8 cellular contexts compared by ENCODE assay signal in genomic region chr5:6713274-6714181, GRCh38. TPM values are rescaled to one million over a fixed set of nuclear protein-coding genes. Genes with fewer than 3 reads are reported as not detected.
DNase-seq lines count a peak whose midpoint lies in the region; ATAC-seq and TF ChIP-seq lines count a peak whose summit lies in the region.

TENT4A (plus strand) TSS chr5:6713432; CDS start chr5:6713984, 552 bp downstream.

- no peaks in the 10 kb centered on the region for H3K27me3 Mint-ChIP-seq in activated T-helper 17 cell treated with anti-CD3 and anti-CD28 coated beads, Interleukin-2, amount 50 U/mL, for 72 hours

- TF ChIP-seq CTCF in omental fat pad (IDR thresholded peaks at IDR 0.05): no peak

- H3K36me3 Mint-ChIP-seq in activated T-helper 17 cell treated with anti-CD3 and anti-CD28 coated beads, Interleukin-2, amount 50 U/mL, for 72 hours (ENCODE audit: low read depth): peaks cover 38% of the 10 kb centered on the region

- H3K4me2 ChIP-seq in BLaER1 treated with 17β-estradiol and CSF1 and Interleukin-3, amounts not matched to agents 10 nM and 100 nM: peak within 1 kb of the TSS; percentile 91 to 99 (median 96)

- H3K27ac ChIP-seq in BLaER1 treated with 17β-estradiol and CSF1 and Interleukin-3, amounts not matched to agents 10 nM and 100 nM: peak within 1 kb of the TSS; percentile 80 to 97 (median 92)

- peak within 1 kb of the TSS; percentile 85 for H3K27ac Mint-ChIP-seq in activated T-helper 17 cell treated with anti-CD3 and anti-CD28 coated beads, Interleukin-2, amount 50 U/mL, for 72 hours

- peaks cover 39 to 45% (median 45%) of the 10 kb centered on the region in 11 experiments for H4K20me1 ChIP-seq in BLaER1 treated with 17β-estradiol and CSF1 and Interleukin-3, amounts not matched to agents 10 nM and 100 nM

- H3K4me1 Mint-ChIP-seq in activated T-helper 17 cell treated with anti-CD3 and anti-CD28 coated beads, Interleukin-2, amount 50 U/mL, for 72 hours: peaks cover 34% of the 10 kb centered on the region

- no peaks in the 10 kb centered on the region for H3K9me3 ChIP-seq in BLaER1 treated with 17β-estradiol and CSF1 and Interleukin-3, amounts not matched to agents 10 nM and 100 nM (replicated peaks in 1 of 11)

- H3K4me3 ChIP-seq in BLaER1 treated with 17β-estradiol and CSF1 and Interleukin-3, amounts not matched to agents 10 nM and 100 nM: peak within 1 kb of the TSS; percentile 69 to 90 (median 85)

- H3K36me3 ChIP-seq in BLaER1 treated with 17β-estradiol and CSF1 and Interleukin-3, amounts not matched to agents 10 nM and 100 nM: peaks cover 0 to 28% (median 19%) of the 10 kb centered on the region in 11 experiments; a peak in 14 of 22 replicates

- no peaks in the 10 kb centered on the region for H3K27me3 ChIP-seq in BLaER1 treated with 17β-estradiol and CSF1 and Interleukin-3, amounts not matched to agents 10 nM and 100 nM

- H3K4me3 Mint-ChIP-seq in activated T-helper 17 cell treated with anti-CD3 and anti-CD28 coated beads, Interleukin-2, amount 50 U/mL, for 72 hours: peak within 1 kb of the TSS; percentile 89

- H3K4me1 ChIP-seq in BLaER1 treated with 17β-estradiol and CSF1 and Interleukin-3, amounts not matched to agents 10 nM and 100 nM: peaks cover 43 to 49% (median 47%) of the 10 kb centered on the region in 10 experiments

- H3K9me3 Mint-ChIP-seq in activated T-helper 17 cell treated with anti-CD3 and anti-CD28 coated beads, Interleukin-2, amount 50 U/mL, for 72 hours: no peaks in the 10 kb centered on the region

- ATAC-seq in activated T-helper 17 cell treated with anti-CD3 and anti-CD28 coated beads, Interleukin-2, amount 50 U/mL, for 72 hours (replicated peaks): peak; percentile 43
- ATAC-seq in omental fat pad (ENCODE audit: low FRiP score) (peak; percentile 38), GM21786 (IDR thresholded peaks at IDR 0.05; ENCODE audit: unreplicated experiment) (no peak)

- TF ChIP-seq POLR2A in GM19099 (IDR thresholded peaks at IDR 0.05; ENCODE audit: extremely low read depth, insufficient read length, low read depth): peak; percentile 58

- DNase-seq in HT-29 (ENCODE audit: low spot score) (peak; percentile 15), glomerular endothelial cell (ENCODE audit: extremely low read depth, low read depth, low spot score) (no peak), omental fat pad (ENCODE audit: low spot score) (no peak), NCI-H446 (lab: John Stamatoyannopoulos, UW) (no peak)

- peak within 1 kb of the TSS; percentile 83 to 94 (median 92) for H3K9ac ChIP-seq in BLaER1 treated with 17β-estradiol and CSF1 and Interleukin-3, amounts not matched to agents 10 nM and 100 nM

RNA-seq across cellular contexts. Expression of gene TENT4A, which starts in this region (rescaled TPM):
- total RNA-seq in HT-29 (2014; rRNA removed; shearing (Covaris generic)): 31.6 and 36.5 TPM in 2 replicates
- total RNA-seq in activated T-helper 17 cell treated with anti-CD3 and anti-CD28 coated beads, Interleukin-2, amount 50 U/mL, for 72 hours: 10 to 100 TPM; 39.0 to 52.4 TPM
- 11.3 and 22.7 TPM in 2 replicates for total RNA-seq in glomerular endothelial cell
- total RNA-seq in omental fat pad: 10 to 100 TPM; 25.1 to 40.1 (median 31.1) TPM
